32 cellular contexts compared by ENCODE assay signal in genomic region chr18:42510540-42510939, GRCh38.
"Had no signal": no experiment of that assay in that cellular context is flagged by ENCODE, and none has a peak within 500 bp of the region (broad histone marks: within the 10 kb centered on the region; RNA-seq: fewer than 3 reads in every experiment).

No MANE protein-coding gene starts in this region.

- H3K4me3 Mint-ChIP-seq: activated CD4-positive, alpha-beta T cell treated with anti-CD3 and anti-CD28 coated beads for 36 hours; activated CD4-positive, alpha-beta T cell treated with anti-CD3 and anti-CD28 coated beads, Interleukin-2, amount 10 ng/mL, durations not matched to agents 24 days and 14 days; activated CD8-positive, alpha-beta T cell treated with anti-CD3 and anti-CD28 coated beads for 36 hours; activated naive CD4-positive, alpha-beta T cell treated with anti-CD3 and anti-CD28 coated beads for 36 hours; activated naive CD4-positive, alpha-beta T cell treated with anti-CD3 and anti-CD28 coated beads, Interleukin-2, amount 50 U/mL, for 24 hours; activated naive CD8-positive, alpha-beta T cell treated with anti-CD3 and anti-CD28 coated beads, Interleukin-2, amount 10 ng/mL, durations not matched to agents 7 days and 5 days; activated T-cell treated with anti-CD3 and anti-CD28 coated beads, Interleukin-2, amount 50 U/mL, for 4 hours; activated T-helper 17 cell treated with anti-CD3 and anti-CD28 coated beads, Interleukin-2, amount 50 U/mL, for 72 hours; brain; central memory CD8-positive, alpha-beta T cell; dendritic cell treated with granulocyte-macrophage colony-stimulating factor and Interleukin-4, amounts not matched to agents 40 ng/mL and 50 ng/mL, for 4 days; effector memory CD8-positive, alpha-beta T cell; T-helper 17 cell; T-helper 2 cell treated with Interferon-gamma antibody and Interleukin-4, amounts not matched to agents 5 μg/mL and 100 μg/mL, for 36 hours had no signal

- H3K4me3 ChIP-seq: ascending aorta, breast epithelium, cardiac muscle cell, coronary artery, esophagus squamous epithelium, gastroesophageal sphincter, heart right ventricle had no signal

- H3K9me3 ChIP-seq: ascending aorta, breast epithelium, esophagus squamous epithelium, gastroesophageal sphincter, heart right ventricle had no signal

- H3K36me3 Mint-ChIP-seq: activated naive CD4-positive, alpha-beta T cell treated with anti-CD3 and anti-CD28 coated beads, Interleukin-2, amount 50 U/mL, for 24 hours; activated naive CD8-positive, alpha-beta T cell treated with anti-CD3 and anti-CD28 coated beads, Interleukin-2, amount 10 ng/mL, durations not matched to agents 7 days and 5 days; brain had no signal

- H3K27me3 Mint-ChIP-seq: activated CD4-positive, alpha-beta T cell treated with anti-CD3 and anti-CD28 coated beads for 36 hours; activated CD4-positive, alpha-beta T cell treated with anti-CD3 and anti-CD28 coated beads, Interleukin-2, amount 10 ng/mL, durations not matched to agents 24 days and 14 days; activated CD8-positive, alpha-beta T cell treated with anti-CD3 and anti-CD28 coated beads for 36 hours; activated naive CD4-positive, alpha-beta T cell treated with anti-CD3 and anti-CD28 coated beads, Interleukin-2, amount 50 U/mL, for 24 hours; activated naive CD8-positive, alpha-beta T cell treated with anti-CD3 and anti-CD28 coated beads, Interleukin-2, amount 10 ng/mL, durations not matched to agents 7 days and 5 days; activated T-helper 17 cell treated with anti-CD3 and anti-CD28 coated beads, Interleukin-2, amount 50 U/mL, for 72 hours; central memory CD8-positive, alpha-beta T cell; dendritic cell treated with granulocyte-macrophage colony-stimulating factor and Interleukin-4, amounts not matched to agents 40 ng/mL and 50 ng/mL, for 4 days; effector memory CD8-positive, alpha-beta T cell; T-helper 17 cell had no signal

- H3K27ac ChIP-seq: ascending aorta, breast epithelium, cardiac muscle cell, coronary artery, epithelial cell of prostate, esophagus squamous epithelium, gastroesophageal sphincter, heart right ventricle had no signal

- H3K36me3 ChIP-seq: ascending aorta, breast epithelium, cardiac muscle cell, esophagus squamous epithelium, gastroesophageal sphincter, heart right ventricle had no signal

- DNase-seq: activated CD4-positive, alpha-beta T cell treated with anti-CD3 and anti-CD28 coated beads for 36 hours; activated CD4-positive, alpha-beta T cell treated with anti-CD3 and anti-CD28 coated beads, Interleukin-2, amount 10 ng/mL, durations not matched to agents 24 days and 14 days; activated CD4-positive, alpha-beta T cell treated with anti-CD3 and anti-CD28 coated beads, Interleukin-2, amount 50 U/mL, for 4 hours; activated CD4-positive, CD25-positive, alpha-beta regulatory T cell; activated CD4-positive, CD25-positive, alpha-beta regulatory T cell treated with anti-CD3 and anti-CD28 coated beads, Interleukin-2, amount 50 U/mL, for 72 hours; activated CD8-positive, alpha-beta memory T cell treated with anti-CD3 and anti-CD28 coated beads for 24 hours; activated CD8-positive, alpha-beta T cell treated with anti-CD3 and anti-CD28 coated beads for 36 hours; activated effector memory CD4-positive, alpha-beta T cell treated with anti-CD3 and anti-CD28 coated beads, Interleukin-2, amount 50 U/mL, for 16 hours; activated naive CD4-positive, alpha-beta T cell treated with anti-CD3 and anti-CD28 coated beads for 36 hours; activated naive CD8-positive, alpha-beta T cell treated with anti-CD3 and anti-CD28 coated beads, Interleukin-2, amount 10 ng/mL, durations not matched to agents 7 days and 5 days; activated T-cell treated with anti-CD3 and anti-CD28 coated beads, Interleukin-2, amount 50 U/mL, for 4 hours; effector CD4-positive, alpha-beta T cell; effector memory CD8-positive, alpha-beta T cell; esophagus squamous epithelium; foreskin melanocyte; heart right ventricle; T-helper 1 cell; T-helper 17 cell; T1000 had no signal

- H3K4me1 Mint-ChIP-seq: activated CD4-positive, alpha-beta T cell treated with anti-CD3 and anti-CD28 coated beads for 36 hours; activated CD4-positive, alpha-beta T cell treated with anti-CD3 and anti-CD28 coated beads, Interleukin-2, amount 10 ng/mL, durations not matched to agents 24 days and 14 days; activated naive CD4-positive, alpha-beta T cell treated with anti-CD3 and anti-CD28 coated beads, Interleukin-2, amount 50 U/mL, for 24 hours; activated naive CD8-positive, alpha-beta T cell treated with anti-CD3 and anti-CD28 coated beads, Interleukin-2, amount 10 ng/mL, durations not matched to agents 7 days and 5 days; activated T-helper 17 cell treated with anti-CD3 and anti-CD28 coated beads, Interleukin-2, amount 50 U/mL, for 72 hours; central memory CD8-positive, alpha-beta T cell; T-helper 17 cell had no signal

- H3K4me1 ChIP-seq: ascending aorta, breast epithelium, esophagus squamous epithelium, gastroesophageal sphincter, heart right ventricle had no signal

- H3K27ac Mint-ChIP-seq: activated CD4-positive, alpha-beta T cell treated with anti-CD3 and anti-CD28 coated beads for 36 hours; activated CD4-positive, alpha-beta T cell treated with anti-CD3 and anti-CD28 coated beads, Interleukin-2, amount 10 ng/mL, durations not matched to agents 24 days and 14 days; activated CD8-positive, alpha-beta T cell treated with anti-CD3 and anti-CD28 coated beads for 36 hours; activated naive CD4-positive, alpha-beta T cell treated with anti-CD3 and anti-CD28 coated beads for 36 hours; activated naive CD4-positive, alpha-beta T cell treated with anti-CD3 and anti-CD28 coated beads, Interleukin-2, amount 50 U/mL, for 24 hours; activated naive CD8-positive, alpha-beta T cell treated with anti-CD3 and anti-CD28 coated beads, Interleukin-2, amount 10 ng/mL, durations not matched to agents 7 days and 5 days; activated T-helper 17 cell treated with anti-CD3 and anti-CD28 coated beads, Interleukin-2, amount 50 U/mL, for 72 hours; brain; dendritic cell treated with granulocyte-macrophage colony-stimulating factor and Interleukin-4, amounts not matched to agents 40 ng/mL and 50 ng/mL, for 4 days; effector memory CD8-positive, alpha-beta T cell; T-helper 17 cell; T-helper 2 cell treated with Interferon-gamma antibody and Interleukin-4, amounts not matched to agents 5 μg/mL and 100 μg/mL, for 36 hours had no signal

- H3K27me3 ChIP-seq: ascending aorta, breast epithelium, cardiac muscle cell, esophagus squamous epithelium, gastroesophageal sphincter, heart right ventricle had no signal

- H3K9me3 Mint-ChIP-seq: activated CD4-positive, alpha-beta T cell treated with anti-CD3 and anti-CD28 coated beads, Interleukin-2, amount 10 ng/mL, durations not matched to agents 24 days and 14 days; activated naive CD8-positive, alpha-beta T cell treated with anti-CD3 and anti-CD28 coated beads, Interleukin-2, amount 10 ng/mL, durations not matched to agents 7 days and 5 days; brain; dendritic cell treated with granulocyte-macrophage colony-stimulating factor and Interleukin-4, amounts not matched to agents 40 ng/mL and 50 ng/mL, for 4 days; T-helper 2 cell treated with Interferon-gamma antibody and Interleukin-4, amounts not matched to agents 5 μg/mL and 100 μg/mL, for 36 hours had no signal

- FAIRE-seq: endothelial cell of umbilical vein had no signal

- ATAC-seq: activated CD4-positive, alpha-beta T cell treated with anti-CD3 and anti-CD28 coated beads for 36 hours; activated CD8-positive, alpha-beta T cell treated with anti-CD3 and anti-CD28 coated beads for 36 hours; activated T-cell treated with anti-CD3 and anti-CD28 coated beads, Interleukin-2, amount 50 U/mL, for 4 hours; activated T-helper 17 cell treated with anti-CD3 and anti-CD28 coated beads, Interleukin-2, amount 50 U/mL, for 72 hours; effector memory CD8-positive, alpha-beta T cell; gastroesophageal sphincter; heart right ventricle; T-helper 17 cell had no signal
